ENCODE assay signal across 11 cellular contexts in genomic region chr17:60586288-60586974, GRCh38. TPM values are rescaled to one million over a fixed set of nuclear protein-coding genes. Genes with fewer than 3 reads are reported as not detected.
DNase-seq lines count a peak whose midpoint lies in the region; ATAC-seq and TF ChIP-seq lines count a peak whose summit lies in the region.
"Had no signal": no experiment of that assay in that cellular context is flagged by ENCODE, and none has a peak within 500 bp of the region (broad histone marks: within the 10 kb centered on the region; RNA-seq: fewer than 3 reads in every experiment).

No MANE protein-coding gene starts in this region.

- H3K36me3 Mint-ChIP-seq in osteocyte (ENCODE audit: unreplicated experiment), result no peaks in the 10 kb centered on the region

- no peaks in the 10 kb centered on the region for H3K9me2 ChIP-seq in MM.1S (replicated peaks; ENCODE audit: insufficient read depth, low read length)

- peak; percentile 19 for DNase-seq in NCI-H748 (lab: John Stamatoyannopoulos, UW; ENCODE audit: unreplicated experiment)
- no peak for DNase-seq in NCI-H748 treated with DMSO at 0.1 percent for 48 hours (lab: John Stamatoyannopoulos, UW)
- DNase-seq in MM.1S, result peak; percentile 24
- DNase-seq in choroid plexus epithelial cell (ENCODE audit: low read depth), result peak; percentile 15
- no peak for DNase-seq in osteocyte (ENCODE audit: extremely low spot score, unreplicated experiment)
- no peak for DNase-seq in GM19238 (ENCODE audit: insufficient read length, low spot score)
- no peak for DNase-seq in posterior cingulate gyrus
- DNase-seq: activated naive CD8-positive, alpha-beta T cell treated with anti-CD3 and anti-CD28 coated beads, Interleukin-2, amount 50 U/mL, for 24 hours had no signal

- H3F3A ChIP-seq in MM.1S (ENCODE audit: insufficient read depth, low read length), result no peaks in the 10 kb centered on the region

- no peaks in the 10 kb centered on the region for H3K9me3 ChIP-seq in MM.1S (replicated peaks; ENCODE audit: insufficient read depth, low read length)

- H3K9me3 Mint-ChIP-seq in osteocyte (ENCODE audit: unreplicated experiment), result no peaks in the 10 kb centered on the region
- H3K9me3 Mint-ChIP-seq: activated naive CD8-positive, alpha-beta T cell treated with anti-CD3 and anti-CD28 coated beads, Interleukin-2, amount 50 U/mL, for 24 hours had no signal

- no peaks in the 10 kb centered on the region for H3K36me3 ChIP-seq in MM.1S (replicated peaks; ENCODE audit: insufficient read depth, low read length)

- no peak overlapping the region for H3K9ac ChIP-seq in MM.1S (ENCODE audit: low read length)

- no peaks in the 10 kb centered on the region for H3K4me1 ChIP-seq in MM.1S (ENCODE audit: low read length)

- H3K4me3 Mint-ChIP-seq in osteocyte (ENCODE audit: unreplicated experiment), result no peak overlapping the region
- H3K4me3 Mint-ChIP-seq: activated naive CD8-positive, alpha-beta T cell treated with anti-CD3 and anti-CD28 coated beads, Interleukin-2, amount 50 U/mL, for 24 hours; B cell had no signal

- H3K4me3 ChIP-seq in MM.1S (ENCODE audit: low read length) (no peak overlapping the region), choroid plexus epithelial cell (ENCODE audit: low read depth, low read length) (no peak overlapping the region)

- H3K27ac ChIP-seq in MM.1S (ENCODE audit: low read length), result no peak overlapping the region
- H3K27ac ChIP-seq: VCaP had no signal

- intact Hi-C loops in posterior cingulate gyrus (cut with DNase I), result no loop called here

- no peak overlapping the region for H3K4me2 ChIP-seq in MM.1S (ENCODE audit: low read depth, low read length)

- ATAC-seq in GM19467 (IDR thresholded peaks at IDR 0.05; ENCODE audit: unreplicated experiment), result no peak
- ATAC-seq: activated naive CD8-positive, alpha-beta T cell treated with anti-CD3 and anti-CD28 coated beads, Interleukin-2, amount 50 U/mL, for 24 hours had no signal

- H3K27ac Mint-ChIP-seq in osteocyte (ENCODE audit: unreplicated experiment), result no peak overlapping the region
- H3K27ac Mint-ChIP-seq: activated naive CD8-positive, alpha-beta T cell treated with anti-CD3 and anti-CD28 coated beads, Interleukin-2, amount 50 U/mL, for 24 hours; B cell had no signal

- no peak overlapping the region for H2AFZ ChIP-seq in MM.1S (ENCODE audit: low read length)

- no peaks in the 10 kb centered on the region for H3K27me3 ChIP-seq in MM.1S (replicated peaks; ENCODE audit: insufficient read depth, low read length)

- H4K20me1 ChIP-seq in MM.1S (ENCODE audit: insufficient read depth, low read length), result no peaks in the 10 kb centered on the region

- TF ChIP-seq CTCF in MM.1S (IDR thresholded peaks at IDR 0.05; ENCODE audit: low read length) (peak; percentile 47), choroid plexus epithelial cell (conservative IDR thresholded peaks at IDR 0.05; ENCODE audit: low read depth, low read length) (no peak), osteocyte (IDR thresholded peaks at IDR 0.05) (peak; percentile 11)

- no peaks in the 10 kb centered on the region for H3K27me3 Mint-ChIP-seq in osteocyte (ENCODE audit: unreplicated experiment)

- peaks cover 14% of the 10 kb centered on the region for H3K4me1 Mint-ChIP-seq in osteocyte (ENCODE audit: unreplicated experiment)
- H3K4me1 Mint-ChIP-seq: activated naive CD8-positive, alpha-beta T cell treated with anti-CD3 and anti-CD28 coated beads, Interleukin-2, amount 50 U/mL, for 24 hours; B cell had no signal

- no peaks in the 10 kb centered on the region for H3K79me2 ChIP-seq in MM.1S (ENCODE audit: low read length)

RNA-seq across cellular contexts. Expression of gene PPM1D, which starts 13.6 kb away (rescaled TPM):
- 21.1 and 22.1 TPM in 2 replicates for total RNA-seq in osteocyte

Comparison
In these comparisons a context has a peak if more than half of its experiments do, and no peak if none do; other contexts are left out.
1. DNase-seq: peak in NCI-H748 (single experiment), MM.1S (single experiment) and choroid plexus epithelial cell (single experiment); none in NCI-H748 treated with DMSO at 0.1 percent for 48 hours (single experiment), osteocyte (single experiment), GM19238 (single experiment) and posterior cingulate gyrus (0 of 10).